Comparison of ENCODE assay signal across 8 cellular contexts in the genomic region with DNA sequence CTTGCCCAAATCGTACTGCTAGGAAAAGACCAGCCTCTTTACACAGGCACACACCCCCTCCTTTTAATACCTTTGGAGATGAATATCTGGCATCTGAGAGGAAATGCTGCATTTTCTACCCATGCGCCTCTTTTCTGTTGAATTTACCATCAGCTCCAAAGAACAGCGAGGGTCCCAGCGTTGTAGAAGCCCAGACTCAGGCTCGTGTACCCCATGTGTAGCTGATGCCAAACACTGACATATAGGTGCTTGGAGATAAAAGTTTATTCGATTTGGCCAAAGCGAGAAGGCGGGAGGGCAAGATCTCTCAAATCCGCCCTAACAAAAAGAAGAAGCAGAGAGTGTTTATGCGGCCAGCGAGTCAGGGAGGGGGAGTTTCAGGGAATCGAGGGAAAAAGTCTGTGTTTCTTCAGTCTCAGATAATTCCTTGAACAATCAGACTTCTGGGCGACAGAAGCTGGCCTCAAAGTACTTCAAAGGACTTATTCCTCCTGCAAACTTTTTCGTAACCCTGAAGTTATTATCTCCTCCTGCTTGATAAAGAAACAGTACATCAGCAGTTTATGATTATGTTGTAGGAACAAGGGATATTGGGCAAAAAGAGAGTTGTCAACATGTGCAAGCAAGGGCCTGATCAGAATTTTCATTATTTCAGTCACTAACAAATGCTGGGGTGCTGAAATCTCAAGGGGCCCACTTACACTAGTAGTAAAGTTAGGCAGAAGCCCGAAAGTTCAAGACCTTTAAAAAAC. TPM values are rescaled to one million over a fixed set of nuclear protein-coding genes. Genes with fewer than 3 reads are reported as not detected.
DNase-seq lines count a peak whose midpoint lies in the region; ATAC-seq and TF ChIP-seq lines count a peak whose summit lies in the region.

No MANE protein-coding gene starts in this region.

- intact Hi-C loops in MCF 10A (cut with micrococcal nuclease): loop anchor here (10.0 kb wide), 1 partner anchor 251 kb away; no protein-coding TSS in a partner anchor

- POLR2A ChIA-PET in CD8-positive, alpha-beta memory T cell (lab: Charles Lee): interaction anchor here (0.6 to 1.0 kb wide), 6 partner anchors 17 to 334 kb away, joined by 3 to 6 read pairs (median 4); partner anchors contain the start of gene POU2F1
- POLR2A ChIA-PET in MCF 10A (lab: Yijun Ruan, JAX): interaction anchor here (0.5 to 10.9 kb wide), 34 partner anchors 10 to 1932 kb away, joined by 3 to 152 read pairs (median 5); partner anchors contain the start of genes DCAF6, MPC2, POU2F1 and SLC19A2

- no peaks in the 10 kb centered on the region for H3K36me3 ChIP-seq in CD8-positive, alpha-beta memory T cell (ENCODE audit: insufficient read depth, low read length)
- H3K36me3 ChIP-seq in Karpas-422 (ENCODE audit: insufficient read depth, low read length): no peaks in the 10 kb centered on the region
- no peaks in the 10 kb centered on the region for H3K36me3 ChIP-seq in muscle layer of duodenum (ENCODE audit: control insufficient read depth in 1 of 2, insufficient read depth in 2 of 2, low read length in 2 of 2)

- peak overlapping the region; percentile 92 for H2AFZ ChIP-seq in Karpas-422 (ENCODE audit: low read length)

- CTCF ChIA-PET in CD8-positive, alpha-beta memory T cell (lab: Charles Lee): interaction anchor here (0.7 to 2.8 kb wide), 14 partner anchors 11 to 644 kb away, joined by 3 to 11 read pairs (median 5); partner anchors contain the start of genes CD247 and POU2F1
- CTCF ChIA-PET in MCF 10A (lab: Yijun Ruan, JAX): interaction anchor here (0.6 to 11.5 kb wide), 15 partner anchors 10 to 322 kb away, joined by 3 to 139 read pairs (median 3); no protein-coding TSS in a partner anchor

- peak overlapping the region; percentile 94 for H3K4me2 ChIP-seq in Karpas-422 (ENCODE audit: low read depth, low read length, poor library complexity, severe bottlenecking)

- peaks cover 40% of the 10 kb centered on the region for H3K79me2 ChIP-seq in Karpas-422 (ENCODE audit: low read length)

- peak overlapping the region; percentile 62 for H3K27ac ChIP-seq in CD8-positive, alpha-beta memory T cell (ENCODE audit: low read depth, low read length)
- peak overlapping the region; percentile 73 for H3K27ac ChIP-seq in Karpas-422 (ENCODE audit: low read length)
- peak overlapping the region; percentile 7 for H3K27ac ChIP-seq in muscle layer of duodenum (ENCODE audit: low read length)

- H3K4me3 Mint-ChIP-seq in CD8-positive, alpha-beta memory T cell: peak overlapping the region; percentile 79 to 95 (median 89)
- peak overlapping the region; percentile 87 for H3K4me3 Mint-ChIP-seq in MCF 10A (ENCODE audit: unreplicated experiment)

- ATAC-seq in GM21447 (IDR thresholded peaks at IDR 0.05; ENCODE audit: unreplicated experiment): peak; percentile 10

- peak overlapping the region; percentile 5 to 95 (median 60) for H3K27ac Mint-ChIP-seq in CD8-positive, alpha-beta memory T cell
- peak overlapping the region; percentile 36 for H3K27ac Mint-ChIP-seq in MCF 10A (ENCODE audit: low read depth, unreplicated experiment)

- H3K9me3 ChIP-seq in CD8-positive, alpha-beta memory T cell (ENCODE audit: low read length): no peaks in the 10 kb centered on the region
- H3K9me3 ChIP-seq in Karpas-422 (ENCODE audit: low read length): no peaks in the 10 kb centered on the region
- H3K9me3 ChIP-seq in muscle layer of duodenum (ENCODE audit: control insufficient read depth in 1 of 2, low read length in 2 of 2): no peaks in the 10 kb centered on the region

- H4K20me1 ChIP-seq in Karpas-422 (ENCODE audit: insufficient read depth, low read depth, low read length): peaks cover 4% of the 10 kb centered on the region; the same call in 1 of the 2 replicates

- H3K4me1 ChIP-seq in CD8-positive, alpha-beta memory T cell (ENCODE audit: insufficient read depth, low read length): peaks cover 27% of the 10 kb centered on the region
- H3K4me1 ChIP-seq in Karpas-422 (ENCODE audit: low read length) (peaks cover 47% of the 10 kb centered on the region), muscle layer of duodenum (ENCODE audit: control insufficient read depth in 1 of 2, insufficient read depth in 2 of 2, low read length in 2 of 2) (peaks cover 0 to 25% of the 10 kb centered on the region in 2 donors)

- H3K4me1 Mint-ChIP-seq in CD8-positive, alpha-beta memory T cell: peaks cover 33 to 40% (median 37%) of the 10 kb centered on the region in 3 donors
- peaks cover 50% of the 10 kb centered on the region for H3K4me1 Mint-ChIP-seq in MCF 10A (ENCODE audit: insufficient read depth, unreplicated experiment)

- H3K27me3 Mint-ChIP-seq in CD8-positive, alpha-beta memory T cell: peaks cover 0 to 4% of the 10 kb centered on the region in 2 donors
- no peaks in the 10 kb centered on the region for H3K27me3 Mint-ChIP-seq in MCF 10A (ENCODE audit: insufficient read depth, unreplicated experiment)

- DNase-seq in CD8-positive, alpha-beta memory T cell: no peak
- DNase-seq in Karpas-422: peak; percentile 63
- DNase-seq in MCF 10A (ENCODE audit: unreplicated experiment): no peak
- DNase-seq in NCI-H774 (lab: John Stamatoyannopoulos, UW): no peak
- no peak for DNase-seq in NCI-H146 treated with DMSO at 0.1 percent for 48 hours (lab: John Stamatoyannopoulos, UW; ENCODE audit: unreplicated experiment)
- no peak for DNase-seq in HPDE6-E6E7 (ENCODE audit: extremely low spot score)

- H3K9ac ChIP-seq in Karpas-422 (ENCODE audit: low read length): peak overlapping the region; percentile 86

- peaks cover 0 to 1% (median 0%) of the 10 kb centered on the region in 3 donors for H3K36me3 Mint-ChIP-seq in CD8-positive, alpha-beta memory T cell
- H3K36me3 Mint-ChIP-seq in MCF 10A (ENCODE audit: insufficient read depth, unreplicated experiment): peaks cover 10% of the 10 kb centered on the region

- H3K9me3 Mint-ChIP-seq in CD8-positive, alpha-beta memory T cell: no peaks in the 10 kb centered on the region
- no peaks in the 10 kb centered on the region for H3K9me3 Mint-ChIP-seq in MCF 10A (ENCODE audit: unreplicated experiment)

- H3K27me3 ChIP-seq in CD8-positive, alpha-beta memory T cell (ENCODE audit: insufficient read depth, low read length, poor library complexity, severe bottlenecking): no peaks in the 10 kb centered on the region
- H3K27me3 ChIP-seq in Karpas-422 (ENCODE audit: low read length) (no peaks in the 10 kb centered on the region), muscle layer of duodenum (ENCODE audit: low read depth, low read length) (no peaks in the 10 kb centered on the region)

- no peaks in the 10 kb centered on the region for H3K9me2 ChIP-seq in Karpas-422 (replicated peaks; ENCODE audit: insufficient read depth, low read length)

- no peak for TF ChIP-seq CTCF in MCF 10A (IDR thresholded peaks at IDR 0.05; ENCODE audit: unreplicated experiment)

- H3K4me3 ChIP-seq in CD8-positive, alpha-beta memory T cell (ENCODE audit: low read length): peak overlapping the region; percentile 69
- H3K4me3 ChIP-seq in Karpas-422 (ENCODE audit: low read length) (peak overlapping the region; percentile 82), muscle layer of duodenum (ENCODE audit: low read depth in 1 of 2, low read length in 2 of 2) (peak overlapping the region; percentile 73 to 90)

- no TSS peak for BruUV-seq in MCF 10A (replicated peaks; lab: Mats Ljungman, UMichigan)

RNA-seq across cellular contexts. Expression of gene CREG1, which starts 0.6 kb away (rescaled TPM):
- 10 to 100 TPM; 14.6 to 15.3 TPM for total RNA-seq in CD8-positive, alpha-beta memory T cell
- polyA plus RNA-seq in CD8-positive, alpha-beta memory T cell: 19.5 TPM
- 51.1 and 102 TPM in 2 replicates for total RNA-seq in Karpas-422 (2014; rRNA removed; shearing (Covaris generic); ENCODE audit: low replicate concordance)
- 136 and 154 TPM in 2 replicates for total RNA-seq in MCF 10A (2022)

RNA-seq across cellular contexts. Expression of gene CD247, which starts 35.9 kb away (rescaled TPM):
- 100 to 1,000 TPM; 130 to 133 TPM for total RNA-seq in CD8-positive, alpha-beta memory T cell
- 395 TPM for polyA plus RNA-seq in CD8-positive, alpha-beta memory T cell
- 41.3 and 56.1 TPM in 2 replicates for total RNA-seq in Karpas-422 (2014; rRNA removed; shearing (Covaris generic); ENCODE audit: low replicate concordance)
- total RNA-seq in MCF 10A (2022): not detected in 2 replicates

Comparison
In these comparisons a context has a peak if more than half of its experiments do, and no peak if none do; other contexts are left out.
1. H3K27ac ChIP-seq: peak in every context shown above with its lines; median percentile 73 in Karpas-422; 62 in CD8-positive, alpha-beta memory T cell; 7 in muscle layer of duodenum.
2. RNA of gene CD247, which starts 35.9 kb away (total RNA-seq): 130 to 133 TPM in CD8-positive, alpha-beta memory T cell and 41.3 to 56.1 TPM in Karpas-422; not detected in MCF 10A; every median in the first group is over 10 times any median in the second.
3. Peak in every context shown above with its lines, with median percentiles within 50 percentile points of each other: H3K4me3 ChIP-seq.